In the genomic region with DNA sequence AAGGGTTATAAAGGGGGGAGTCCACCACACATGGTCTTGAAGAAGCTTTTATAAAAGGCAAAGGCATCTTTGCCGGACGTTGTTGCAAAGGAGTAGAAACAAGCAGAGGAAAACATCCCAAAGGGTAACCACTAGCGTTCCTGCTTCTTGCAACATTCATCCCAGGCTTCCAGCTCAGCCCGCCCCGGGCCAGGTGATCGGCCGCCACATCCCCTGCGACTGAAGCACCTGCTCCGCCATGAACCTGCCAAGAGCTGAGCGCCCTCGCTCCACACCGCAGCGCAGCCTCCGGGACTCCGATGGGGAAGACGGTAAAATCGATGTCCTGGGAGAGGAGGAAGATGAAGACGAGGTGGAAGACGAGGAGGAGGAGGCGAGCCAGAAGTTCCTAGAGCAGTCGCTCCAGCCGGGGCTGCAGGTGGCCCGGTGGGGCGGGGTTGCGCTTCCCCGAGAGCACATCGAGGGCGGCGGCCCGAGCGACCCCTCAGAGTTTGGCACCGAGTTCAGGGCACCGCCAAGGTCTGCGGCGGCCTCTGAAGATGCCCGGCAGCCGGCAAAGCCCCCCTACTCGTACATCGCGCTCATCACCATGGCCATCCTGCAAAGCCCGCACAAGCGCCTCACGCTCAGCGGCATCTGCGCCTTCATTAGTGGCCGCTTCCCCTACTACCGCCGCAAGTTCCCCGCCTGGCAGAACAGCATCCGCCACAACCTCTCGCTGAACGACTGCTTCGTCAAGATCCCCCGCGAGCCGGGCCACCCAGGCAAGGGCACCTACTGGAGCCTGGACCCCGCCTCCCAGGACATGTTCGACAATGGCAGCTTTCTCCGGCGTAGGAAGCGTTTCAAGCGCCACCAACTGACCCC, we compare ENCODE assay signal across 3 cellular contexts. TPM values are rescaled to one million over a fixed set of nuclear protein-coding genes. Genes with fewer than 3 reads are reported as not detected.
"Had no signal": no experiment of that assay in that cellular context is flagged by ENCODE, and none has a peak within 500 bp of the region (broad histone marks: within the 10 kb centered on the region; RNA-seq: fewer than 3 reads in every experiment).

No MANE protein-coding gene starts in this region.

RNA-seq across cellular contexts. Expression of a gene that starts 0.8 kb away (rescaled TPM):
- total RNA-seq: astrocyte, chondrocyte, SK-MEL-5 had no signal
